Comparison of ENCODE assay signal across 1 cellular context in genomic region chrX:55160685-55161552, GRCh38.
TF ChIP-seq lines count a peak whose summit lies in the region.

No MANE protein-coding gene starts in this region.

TF ChIP-seq in HepG2, 621 proteins besides CTCF, POLR2A, EP300 and RAD21 (continued from another document and continues in another):
- TF ChIP-seq ZXDC (CRISPR knock-in tag; IDR thresholded peaks at IDR 0.05) = no peak
- TF ChIP-seq ZSCAN25 (CRISPR knock-in tag; IDR thresholded peaks at IDR 0.05) = no peak
- no peak for TF ChIP-seq MTA1 (CRISPR knock-in tag; IDR thresholded peaks at IDR 0.05; ENCODE audit: borderline replicate concordance)
- TF ChIP-seq ZMYM4 (CRISPR knock-in tag; IDR thresholded peaks at IDR 0.05) = peak; percentile 67
- TF ChIP-seq KMT2A (CRISPR knock-in tag; IDR thresholded peaks at IDR 0.05) = no peak
- no peak for TF ChIP-seq ZNF577 (CRISPR knock-in tag; IDR thresholded peaks at IDR 0.05; ENCODE audit: borderline replicate concordance, low read depth)
- no peak for TF ChIP-seq NFAT5 (CRISPR knock-in tag; IDR thresholded peaks at IDR 0.05)
- TF ChIP-seq ZNF704 (CRISPR knock-in tag; IDR thresholded peaks at IDR 0.05; ENCODE audit: borderline replicate concordance) = 0 out of 2 replicates have a peak, but pooled peaks have one; percentile 34
- no peak for TF ChIP-seq SNAPC4 (CRISPR knock-in tag; IDR thresholded peaks at IDR 0.05)
- TF ChIP-seq ISX (CRISPR knock-in tag; conservative IDR thresholded peaks at IDR 0.05) = no peak
- TF ChIP-seq ZFP41 (CRISPR knock-in tag; IDR thresholded peaks at IDR 0.05; ENCODE audit: borderline replicate concordance) = no peak; the same call in 1 of the 2 replicates
- TF ChIP-seq NRL (CRISPR knock-in tag; IDR thresholded peaks at IDR 0.05; ENCODE audit: borderline replicate concordance) = no peak
- no peak for TF ChIP-seq ATF4 (CRISPR knock-in tag; IDR thresholded peaks at IDR 0.05)
- TF ChIP-seq BATF2 (CRISPR knock-in tag; IDR thresholded peaks at IDR 0.05) = no peak
- TF ChIP-seq FOSL2 (CRISPR knock-in tag; IDR thresholded peaks at IDR 0.05) = peak; percentile 18; the same call in 1 of the 2 replicates
- no peak for TF ChIP-seq TRIM22 (IDR thresholded peaks at IDR 0.05)
- TF ChIP-seq TBX3 (IDR thresholded peaks at IDR 0.05; ENCODE audit: borderline replicate concordance) = no peak
- TF ChIP-seq DMTF1 (CRISPR knock-in tag; IDR thresholded peaks at IDR 0.05) = no peak
- TF ChIP-seq FOSL1 (CRISPR knock-in tag; IDR thresholded peaks at IDR 0.05; ENCODE audit: borderline replicate concordance) = no peak
- TF ChIP-seq ZBTB3 (CRISPR knock-in tag; IDR thresholded peaks at IDR 0.05; ENCODE audit: borderline replicate concordance, low read depth) = no peak
- TF ChIP-seq HMGA1 (CRISPR knock-in tag; conservative IDR thresholded peaks at IDR 0.05) = no peak
- no peak; the same call in 1 of the 2 replicates for TF ChIP-seq RFXAP (CRISPR knock-in tag; IDR thresholded peaks at IDR 0.05; ENCODE audit: borderline replicate concordance)
- TF ChIP-seq SP5 (CRISPR knock-in tag; IDR thresholded peaks at IDR 0.05; ENCODE audit: borderline replicate concordance, low read depth) = no peak
- no peak for TF ChIP-seq ZNF205 (CRISPR knock-in tag; IDR thresholded peaks at IDR 0.05)
- no peak for TF ChIP-seq CCAR2 (optimal IDR thresholded peaks at IDR 0.05; ENCODE audit: low read depth, low read length)
- TF ChIP-seq USF2 (IDR thresholded peaks at IDR 0.05; ENCODE audit: low read depth, low read length) = no peak
- 0 out of 2 replicates have a peak, but pooled peaks have one; percentile 22 for TF ChIP-seq USF2 (CRISPR knock-in tag; IDR thresholded peaks at IDR 0.05; ENCODE audit: borderline replicate concordance)
- no peak for TF ChIP-seq MBD4 (IDR thresholded peaks at IDR 0.05; ENCODE audit: borderline replicate concordance, low read length)
- no peak for TF ChIP-seq YY1 (IDR thresholded peaks at IDR 0.05; ENCODE audit: insufficient read depth, insufficient replicate concordance, low read depth, low read length)
- TF ChIP-seq ZNF674 (CRISPR knock-in tag; IDR thresholded peaks at IDR 0.05; ENCODE audit: low read depth) = no peak
- no peak for TF ChIP-seq ZNF460 (CRISPR knock-in tag; IDR thresholded peaks at IDR 0.05; ENCODE audit: borderline replicate concordance)
- TF ChIP-seq SKI (IDR thresholded peaks at IDR 0.05; ENCODE audit: partially characterized antibody) = no peak
- TF ChIP-seq KAT2B (IDR thresholded peaks at IDR 0.05; ENCODE audit: borderline replicate concordance, low read depth, low read length) = no peak
- no peak for TF ChIP-seq ZKSCAN8 (CRISPR knock-in tag; IDR thresholded peaks at IDR 0.05; ENCODE audit: borderline replicate concordance)
- TF ChIP-seq ZSCAN22 (CRISPR knock-in tag; IDR thresholded peaks at IDR 0.05) = no peak
- no peak for TF ChIP-seq ZFP37 (CRISPR knock-in tag; IDR thresholded peaks at IDR 0.05; ENCODE audit: borderline replicate concordance)
- no peak for TF ChIP-seq ZNF317 (CRISPR knock-in tag; IDR thresholded peaks at IDR 0.05)
